Comparison of ENCODE assay signal across 14 cellular contexts in genomic region chr5:122702524-122702875, GRCh38.
DNase-seq lines count a peak whose midpoint lies in the region; ATAC-seq and TF ChIP-seq lines count a peak whose summit lies in the region.
"Had no signal": no experiment of that assay in that cellular context is flagged by ENCODE, and none has a peak within 500 bp of the region (broad histone marks: within the 10 kb centered on the region; RNA-seq: fewer than 3 reads in every experiment).

No MANE protein-coding gene starts in this region.

- ATAC-seq in GM19043 (IDR thresholded peaks at IDR 0.05; ENCODE audit: low read depth, unreplicated experiment) = peak; percentile 29
- peak; percentile 32 for ATAC-seq in GM21786 (IDR thresholded peaks at IDR 0.05; ENCODE audit: unreplicated experiment)
- ATAC-seq in HG03354 (IDR thresholded peaks at IDR 0.05; ENCODE audit: poor library complexity, severe bottlenecking, unreplicated experiment) = peak; percentile 37
- peak; percentile 49 for ATAC-seq in esophagus mucosa
- no peak for ATAC-seq in left ventricle myocardium superior
- no peak for ATAC-seq in omental fat pad (ENCODE audit: low FRiP score)
- ATAC-seq: PC-3, T-cell had no signal

- DNase-seq in left ventricle myocardium superior (no peak), omental fat pad (ENCODE audit: low spot score) (no peak), cerebellar cortex (ENCODE audit: low spot score) (no peak), C1 segment of cervical spinal cord (lab: John Stamatoyannopoulos, UW) (no peak)
- DNase-seq: CD4-positive, alpha-beta T cell; immature natural killer cell; NCI-H2081; PC-3; stimulated activated CD4-positive, alpha-beta T cell treated with anti-CD3 and anti-CD28 coated beads, Interleukin-4, amount 100 ng/mL, for 24 hours; T-cell had no signal

- no peak for TF ChIP-seq CTCF in omental fat pad (IDR thresholded peaks at IDR 0.05)

- intact Hi-C loops in left ventricle myocardium superior (cut with micrococcal nuclease) = no loop called here

Comparison
In these comparisons a context has a peak if more than half of its experiments do, and no peak if none do; other contexts are left out.
1. ATAC-seq: peak in GM19043 (single experiment), GM21786 (single experiment), HG03354 (single experiment) and esophagus mucosa (single experiment); none in left ventricle myocardium superior (single experiment) and omental fat pad (single experiment).